Comparison of ENCODE assay signal across 1 cellular context in the genomic region with DNA sequence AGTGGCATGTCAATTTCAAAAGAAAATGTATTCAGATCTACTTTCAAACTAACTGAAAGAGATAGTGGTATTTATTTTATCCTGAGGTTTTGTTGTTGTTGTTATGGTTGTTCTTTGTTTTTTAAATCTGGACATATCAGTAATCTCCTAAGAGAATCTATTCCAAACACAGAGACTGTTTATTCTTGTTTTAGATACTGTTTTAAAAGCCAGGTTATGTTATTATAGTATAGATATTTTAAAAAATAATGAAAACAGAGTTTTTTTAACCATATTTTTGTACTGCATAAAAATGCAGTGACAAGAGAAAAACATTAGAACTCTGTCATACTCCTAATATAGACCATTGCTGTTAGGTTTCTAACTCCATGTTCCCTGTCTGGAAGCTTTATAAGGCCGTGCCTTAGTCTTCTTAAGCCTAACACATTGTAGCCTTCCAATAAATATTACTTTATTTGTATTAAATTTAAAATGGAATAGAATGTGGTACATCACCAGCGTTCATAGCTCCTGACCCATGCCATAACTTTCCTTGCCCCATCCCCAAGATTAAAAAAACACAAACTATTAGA.
TF ChIP-seq lines count a peak whose summit lies in the region.

No MANE protein-coding gene starts in this region.

TF ChIP-seq in GM12878, 131 proteins besides CTCF, POLR2A, EP300 and RAD21:
- TF ChIP-seq MEF2A (IDR thresholded peaks at IDR 0.05; ENCODE audit: insufficient read depth, low read depth, low read length) (no peak), TCF12 (IDR thresholded peaks at IDR 0.05; ENCODE audit: low read depth, low read length) (no peak), PAX8 (IDR thresholded peaks at IDR 0.05) (no peak), CHD1 (IDR thresholded peaks at IDR 0.05; ENCODE audit: low read depth, low read length) (no peak), CBX5 (IDR thresholded peaks at IDR 0.05; ENCODE audit: low read depth) (no peak), GATAD2B (conservative IDR thresholded peaks at IDR 0.05; ENCODE audit: low read depth) (no peak), HDAC6 (IDR thresholded peaks at IDR 0.05; ENCODE audit: unreplicated experiment) (no peak), LARP7 (IDR thresholded peaks at IDR 0.05) (no peak), SREBF1 (IDR thresholded peaks at IDR 0.05; ENCODE audit: low read length) (no peak)
- TF ChIP-seq, protein P1, sequence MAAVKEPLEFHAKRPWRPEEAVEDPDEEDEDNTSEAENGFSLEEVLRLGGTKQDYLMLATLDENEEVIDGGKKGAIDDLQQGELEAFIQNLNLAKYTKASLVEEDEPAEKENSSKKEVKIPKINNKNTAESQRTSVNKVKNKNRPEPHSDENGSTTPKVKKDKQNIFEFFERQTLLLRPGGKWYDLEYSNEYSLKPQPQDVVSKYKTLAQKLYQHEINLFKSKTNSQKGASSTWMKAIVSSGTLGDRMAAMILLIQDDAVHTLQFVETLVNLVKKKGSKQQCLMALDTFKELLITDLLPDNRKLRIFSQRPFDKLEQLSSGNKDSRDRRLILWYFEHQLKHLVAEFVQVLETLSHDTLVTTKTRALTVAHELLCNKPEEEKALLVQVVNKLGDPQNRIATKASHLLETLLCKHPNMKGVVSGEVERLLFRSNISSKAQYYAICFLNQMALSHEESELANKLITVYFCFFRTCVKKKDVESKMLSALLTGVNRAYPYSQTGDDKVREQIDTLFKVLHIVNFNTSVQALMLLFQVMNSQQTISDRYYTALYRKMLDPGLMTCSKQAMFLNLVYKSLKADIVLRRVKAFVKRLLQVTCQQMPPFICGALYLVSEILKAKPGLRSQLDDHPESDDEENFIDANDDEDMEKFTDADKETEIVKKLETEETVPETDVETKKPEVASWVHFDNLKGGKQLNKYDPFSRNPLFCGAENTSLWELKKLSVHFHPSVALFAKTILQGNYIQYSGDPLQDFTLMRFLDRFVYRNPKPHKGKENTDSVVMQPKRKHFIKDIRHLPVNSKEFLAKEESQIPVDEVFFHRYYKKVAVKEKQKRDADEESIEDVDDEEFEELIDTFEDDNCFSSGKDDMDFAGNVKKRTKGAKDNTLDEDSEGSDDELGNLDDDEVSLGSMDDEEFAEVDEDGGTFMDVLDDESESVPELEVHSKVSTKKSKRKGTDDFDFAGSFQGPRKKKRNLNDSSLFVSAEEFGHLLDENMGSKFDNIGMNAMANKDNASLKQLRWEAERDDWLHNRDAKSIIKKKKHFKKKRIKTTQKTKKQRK (IDR thresholded peaks at IDR 0.05; ENCODE audit: low read depth, low read length), result no peak
